In genomic region chrX:11137543-11138139, GRCh38 we compare ENCODE assay signal across 9 cellular contexts. TPM values are rescaled to one million over a fixed set of nuclear protein-coding genes. Genes with fewer than 3 reads are reported as not detected.
DNase-seq lines count a peak whose midpoint lies in the region; ATAC-seq and TF ChIP-seq lines count a peak whose summit lies in the region.
"Had no signal": no experiment of that assay in that cellular context is flagged by ENCODE, and none has a peak within 500 bp of the region (broad histone marks: within the 10 kb centered on the region; RNA-seq: fewer than 3 reads in every experiment).

No MANE protein-coding gene starts in this region.

- TF ChIP-seq POLR2A in adrenal gland (IDR thresholded peaks at IDR 0.05): no peak

- H3K4me3 ChIP-seq in adrenal gland: no peak overlapping the region

- POLR2A ChIA-PET in HEK293T (lab: Yijun Ruan, JAX): no interaction called here

- no peaks in the 10 kb centered on the region for H3K36me3 ChIP-seq in adrenal gland (replicated peaks in 1 of 2)

- ATAC-seq in HG02840 (IDR thresholded peaks at IDR 0.05; ENCODE audit: low FRiP score, unreplicated experiment) (no peak), HG02610 (IDR thresholded peaks at IDR 0.05; ENCODE audit: unreplicated experiment) (no peak)

- WGBS in adrenal gland, 4 donors: 26 to 30% (median 27%) methylated on average over 6 of the region's 6 CpGs

- peaks cover 14% of the 10 kb centered on the region for H3K27me3 ChIP-seq in adrenal gland

- in situ Hi-C loops in Caki2 (cut with HindIII; ENCODE audit: low pct_unique_long_range_greater_than_20kb, low sequenced_read_pairs): no loop called here

- DNase-seq in Caki2 (ENCODE audit: low read depth) (peak; percentile 10), HEK293T (ENCODE audit: extremely low spot score) (no peak), adrenal gland (no peak), kidney tubule cell (ENCODE audit: low spot score) (peak; percentile 29), NCI-H2081 treated with DMSO at 0.1 percent for 48 hours (lab: John Stamatoyannopoulos, UW) (no peak), NCI-H1092 treated with DMSO at 0.1 percent for 48 hours (lab: John Stamatoyannopoulos, UW) (no peak)
- DNase-seq: left cardiac atrium had no signal

- H3K4me1 ChIP-seq in adrenal gland (replicated peaks in 1 of 2): no peaks in the 10 kb centered on the region

- CTCF ChIA-PET in HEK293T (lab: Yijun Ruan, JAX): interaction anchor here (0.7 kb wide), 1 partner anchor 216 kb away, joined by 5 read pairs; no protein-coding TSS in a partner anchor

- intact Hi-C loops in adrenal gland (cut with DNase I): loop anchor here (10.0 kb wide), 1 partner anchor 953 kb away; no protein-coding TSS in a partner anchor

- no peaks in the 10 kb centered on the region for H3K9me3 ChIP-seq in adrenal gland (replicated peaks in 1 of 3)

- H3K27ac ChIP-seq in adrenal gland: no peak overlapping the region

- TF ChIP-seq CTCF in adrenal gland (IDR thresholded peaks at IDR 0.05): peak; percentile 46 to 81 (median 54)

TF ChIP-seq in HEK293T, 16 proteins besides CTCF, POLR2A, EP300 and RAD21:
- TF ChIP-seq ELF4 (IDR thresholded peaks at IDR 0.05) (no peak), TARDBP (IDR thresholded peaks at IDR 0.05) (no peak), ZNF384 (IDR thresholded peaks at IDR 0.05) (peak; percentile 82), HDGF (IDR thresholded peaks at IDR 0.05; ENCODE audit: borderline replicate concordance) (no peak), CTBP1 (IDR thresholded peaks at IDR 0.05; ENCODE audit: borderline replicate concordance) (no peak)

RNA-seq across cellular contexts. Expression of gene HCCS, which starts 26.5 kb away (rescaled TPM):
- total RNA-seq in Caki2 (2014; rRNA removed; shearing (Covaris generic); ENCODE audit: low replicate concordance): 44.0 and 51.4 TPM in 2 replicates
- total RNA-seq in adrenal gland: 10 to 100 TPM in 7 of 8 donors, 1 to 10 TPM in 1; 8.4 to 35.6 (median 21.0) TPM
- polyA plus RNA-seq in adrenal gland: 10 to 100 TPM in 1 of 3 donors, 1 to 10 TPM in 2; 7.1 to 47.0 (median 7.3) TPM

Comparison
In these comparisons a context has a peak if more than half of its experiments do, and no peak if none do; other contexts are left out.
1. DNase-seq: peak in Caki2 (single experiment) and kidney tubule cell (single experiment); none in HEK293T (single experiment), adrenal gland (0 of 7), NCI-H2081 treated with DMSO at 0.1 percent for 48 hours (single experiment) and NCI-H1092 treated with DMSO at 0.1 percent for 48 hours (single experiment).